ENCODE assay signal across 25 cellular contexts in genomic region chr2:139067072-139067471, GRCh38.
"Had no signal": no experiment of that assay in that cellular context is flagged by ENCODE, and none has a peak within 500 bp of the region (broad histone marks: within the 10 kb centered on the region; RNA-seq: fewer than 3 reads in every experiment).

No MANE protein-coding gene starts in this region.

- H3K4me3 Mint-ChIP-seq: mesothelial cell of epicardium; naive thymus-derived CD4-positive, alpha-beta T cell; natural killer cell treated with Interleukin-12 subunit alpha and Interleukin-12 subunit beta and Interleukin-15 and Interleukin-18, amount 100 ng/mL, for 72 hours; stimulated activated naive B cell treated with anti-CD40 and anti-IgM and Interleukin-4, amounts not matched to agents 10 μg/mL and 1 μg/mL and 100 μg/mL, for 72 hours; stimulated activated naive CD8-positive, alpha-beta T cell treated with anti-CD3 and anti-CD28 coated beads, Interleukin-15, Interleukin-2, amounts not matched to agents 100 ng/mL and 50 ng/mL, for 24 hours had no signal

- DNase-seq: islet precursor cell; left ventricle myocardium inferior; mesendoderm; naive thymus-derived CD4-positive, alpha-beta T cell; pancreas; posterior cingulate gyrus; retina; right cardiac atrium; stimulated activated CD4-positive, alpha-beta T cell treated with anti-CD3 and anti-CD28 coated beads, Interleukin-12 subunit alpha, Interleukin-12 subunit beta, amount 100 ng/mL, for 4 hours; stimulated activated CD4-positive, alpha-beta T cell treated with anti-CD3 and anti-CD28 coated beads, Interleukin-15, amount 100 ng/mL, for 24 hours; stimulated activated CD4-positive, alpha-beta T cell treated with anti-CD3 and anti-CD28 coated beads, Interleukin-2, amount 100 ng/mL, for 24 hours; stimulated activated CD4-positive, alpha-beta T cell treated with anti-CD3 and anti-CD28 coated beads, Interleukin-4, amount 100 ng/mL, for 1 hour; stimulated activated naive B cell treated with anti-CD40 and anti-IgM and Interleukin-4, amounts not matched to agents 10 μg/mL and 1 μg/mL and 100 μg/mL, for 72 hours; tibial artery; trophoblast cell; upper lobe of right lung had no signal

- H3K4me3 ChIP-seq: left ventricle myocardium inferior, lung, pancreas, prostate gland, skin epidermis, suprapubic skin, thoracic aorta, tibial artery, upper lobe of right lung had no signal

- H3K9me3 Mint-ChIP-seq: mesothelial cell of epicardium had no signal

- H3K27me3 ChIP-seq: pancreas, suprapubic skin, tibial artery, upper lobe of right lung had no signal

- H3K4me1 Mint-ChIP-seq: naive thymus-derived CD4-positive, alpha-beta T cell; stimulated activated naive B cell treated with anti-CD40 and anti-IgM and Interleukin-4, amounts not matched to agents 10 μg/mL and 1 μg/mL and 100 μg/mL, for 72 hours had no signal

- ATAC-seq: naive thymus-derived CD4-positive, alpha-beta T cell; natural killer cell treated with Interleukin-12 subunit alpha and Interleukin-12 subunit beta and Interleukin-15 and Interleukin-18, amount 100 ng/mL, for 72 hours; pancreas; right cardiac atrium; sciatic nerve; stimulated activated naive B cell treated with anti-CD40 and anti-IgM and Interleukin-4, amounts not matched to agents 10 μg/mL and 1 μg/mL and 100 μg/mL, for 72 hours; upper lobe of right lung had no signal

- H3K4me1 ChIP-seq: left ventricle myocardium inferior, pancreas, prostate gland, suprapubic skin, tibial artery, upper lobe of right lung had no signal

- H3K27ac Mint-ChIP-seq: mesothelial cell of epicardium; naive thymus-derived CD4-positive, alpha-beta T cell; natural killer cell treated with Interleukin-12 subunit alpha and Interleukin-12 subunit beta and Interleukin-15 and Interleukin-18, amount 100 ng/mL, for 72 hours; stimulated activated naive B cell treated with anti-CD40 and anti-IgM and Interleukin-4, amounts not matched to agents 10 μg/mL and 1 μg/mL and 100 μg/mL, for 72 hours; stimulated activated naive CD8-positive, alpha-beta T cell treated with anti-CD3 and anti-CD28 coated beads, Interleukin-15, Interleukin-2, amounts not matched to agents 100 ng/mL and 50 ng/mL, for 24 hours had no signal

- H3K9me3 ChIP-seq: left ventricle myocardium inferior, pancreas, prostate gland, suprapubic skin, thoracic aorta, tibial artery, upper lobe of right lung had no signal

- H3K36me3 Mint-ChIP-seq: mesothelial cell of epicardium; naive thymus-derived CD4-positive, alpha-beta T cell; natural killer cell treated with Interleukin-12 subunit alpha and Interleukin-12 subunit beta and Interleukin-15 and Interleukin-18, amount 100 ng/mL, for 72 hours; stimulated activated naive B cell treated with anti-CD40 and anti-IgM and Interleukin-4, amounts not matched to agents 10 μg/mL and 1 μg/mL and 100 μg/mL, for 72 hours had no signal

- H3K27ac ChIP-seq: left ventricle myocardium inferior, pancreas, prostate gland, skin epidermis, suprapubic skin, thoracic aorta, tibial artery, upper lobe of right lung had no signal

- H3K36me3 ChIP-seq: left ventricle myocardium inferior, pancreas, prostate gland, suprapubic skin, thoracic aorta, tibial artery, upper lobe of right lung had no signal

- H3K27me3 Mint-ChIP-seq: naive thymus-derived CD4-positive, alpha-beta T cell; natural killer cell treated with Interleukin-12 subunit alpha and Interleukin-12 subunit beta and Interleukin-15 and Interleukin-18, amount 100 ng/mL, for 72 hours; stimulated activated naive B cell treated with anti-CD40 and anti-IgM and Interleukin-4, amounts not matched to agents 10 μg/mL and 1 μg/mL and 100 μg/mL, for 72 hours; stimulated activated naive CD8-positive, alpha-beta T cell treated with anti-CD3 and anti-CD28 coated beads, Interleukin-15, Interleukin-2, amounts not matched to agents 100 ng/mL and 50 ng/mL, for 24 hours had no signal
